Comparison of ENCODE assay signal across 8 cellular contexts in genomic region chr10:110497438-110498086, GRCh38. TPM values are rescaled to one million over a fixed set of nuclear protein-coding genes. Genes with fewer than 3 reads are reported as not detected.
DNase-seq lines count a peak whose midpoint lies in the region; ATAC-seq and TF ChIP-seq lines count a peak whose summit lies in the region.

TSS of gene DUSP5 (plus strand) at chr10:110497907. CDS start at chr10:110498122, 215 bp downstream.

- H3K9me3 ChIP-seq in DND-41 (ENCODE audit: insufficient read depth, low read length, severe bottlenecking) (no peaks in the 10 kb centered on the region), fibroblast of lung (ENCODE audit: control insufficient read depth, insufficient read depth, low read depth, low read length) (no peaks in the 10 kb centered on the region)

- no peaks in the 10 kb centered on the region for H3K27me3 Mint-ChIP-seq in activated T-helper 17 cell treated with anti-CD3 and anti-CD28 coated beads, Interleukin-2, amount 50 U/mL, for 72 hours
- peaks cover 0 to 28% (median 10%) of the 10 kb centered on the region in 5 donors for H3K27me3 Mint-ChIP-seq in naive thymus-derived CD8-positive, alpha-beta T cell
- H3K27me3 Mint-ChIP-seq in stimulated activated naive B cell treated with anti-CD40 and anti-IgM and Interleukin-4, amounts not matched to agents 10 μg/mL and 1 μg/mL and 100 μg/mL, for 72 hours = no peaks in the 10 kb centered on the region

- TF ChIP-seq CTCF in DND-41 (IDR thresholded peaks at IDR 0.05; ENCODE audit: borderline replicate concordance, extremely low read depth, low read length, poor library complexity, severe bottlenecking) (no peak), fibroblast of lung (conservative IDR thresholded peaks at IDR 0.05 in 1 of 2, IDR thresholded peaks at IDR 0.05 in 1 of 2; ENCODE audit: low read depth in 1 of 2, low read length in 2 of 2) (no peak)

- H3K27ac Mint-ChIP-seq in activated T-helper 17 cell treated with anti-CD3 and anti-CD28 coated beads, Interleukin-2, amount 50 U/mL, for 72 hours = peak within 1 kb of the TSS; percentile 96
- H3K27ac Mint-ChIP-seq in naive thymus-derived CD8-positive, alpha-beta T cell = peak within 1 kb of the TSS in 9 of 10 donors; percentile 81 to 95 (median 92)
- peak within 1 kb of the TSS; percentile 91 for H3K27ac Mint-ChIP-seq in stimulated activated naive B cell treated with anti-CD40 and anti-IgM and Interleukin-4, amounts not matched to agents 10 μg/mL and 1 μg/mL and 100 μg/mL, for 72 hours

- no peaks in the 10 kb centered on the region for H3K9me3 Mint-ChIP-seq in activated T-helper 17 cell treated with anti-CD3 and anti-CD28 coated beads, Interleukin-2, amount 50 U/mL, for 72 hours
- no peaks in the 10 kb centered on the region for H3K9me3 Mint-ChIP-seq in naive thymus-derived CD8-positive, alpha-beta T cell
- H3K9me3 Mint-ChIP-seq in stimulated activated naive B cell treated with anti-CD40 and anti-IgM and Interleukin-4, amounts not matched to agents 10 μg/mL and 1 μg/mL and 100 μg/mL, for 72 hours = peaks cover 0 to 2% of the 10 kb centered on the region in 2 donors

- H3K4me3 ChIP-seq in DND-41 (ENCODE audit: low read depth in 1 of 2, low read length in 2 of 2) (peak within 1 kb of the TSS; percentile 70 to 87), fibroblast of lung (replicated peaks in 1 of 4; ENCODE audit: control extremely low read depth in 1 of 4, insufficient read depth in 1 of 4, low read depth in 3 of 4, low read length in 4 of 4) (peak within 1 kb of the TSS; percentile 71 to 96 (median 76))
- H3K4me3 ChIP-seq in Jurkat, Clone E6-1 (ENCODE audit: low read length) = peak within 1 kb of the TSS; percentile 64

- H2AFZ ChIP-seq in DND-41 (ENCODE audit: low read depth, low read length) (peak within 1 kb of the TSS; percentile 82), fibroblast of lung (ENCODE audit: low read length) (no peak within 1 kb of the TSS)

- H3K4me2 ChIP-seq in DND-41 (ENCODE audit: insufficient read depth, low read length) = peak within 1 kb of the TSS; percentile 75
- H3K4me2 ChIP-seq in fibroblast of lung (ENCODE audit: extremely low read depth, insufficient read depth, low read length) = peak within 1 kb of the TSS; percentile 95

- H3K36me3 ChIP-seq in DND-41 (ENCODE audit: insufficient read depth, low read length) (no peaks in the 10 kb centered on the region), fibroblast of lung (ENCODE audit: control insufficient read depth, insufficient read depth, low read length) (no peaks in the 10 kb centered on the region)

- DNase-seq in DND-41 = peak; percentile 93
- DNase-seq in Jurkat, Clone E6-1 (ENCODE audit: low read depth, low spot score) = peak; percentile 88
- DNase-seq in RPMI8226 = peak; percentile 94
- peak; percentile 92 to 95 for DNase-seq in fibroblast of lung (ENCODE audit: low read depth in 2 of 2)
- peak; percentile 90 to 97 (median 94) for DNase-seq in naive thymus-derived CD8-positive, alpha-beta T cell
- DNase-seq in stimulated activated naive B cell treated with anti-CD40 and anti-IgM and Interleukin-4, amounts not matched to agents 10 μg/mL and 1 μg/mL and 100 μg/mL, for 72 hours = peak; percentile 96

- peaks cover 73% of the 10 kb centered on the region for H3K36me3 Mint-ChIP-seq in activated T-helper 17 cell treated with anti-CD3 and anti-CD28 coated beads, Interleukin-2, amount 50 U/mL, for 72 hours (ENCODE audit: low read depth)
- no peaks in the 10 kb centered on the region for H3K36me3 Mint-ChIP-seq in naive thymus-derived CD8-positive, alpha-beta T cell
- H3K36me3 Mint-ChIP-seq in stimulated activated naive B cell treated with anti-CD40 and anti-IgM and Interleukin-4, amounts not matched to agents 10 μg/mL and 1 μg/mL and 100 μg/mL, for 72 hours = peaks cover 26 to 32% of the 10 kb centered on the region in 2 donors

- H3K4me1 ChIP-seq in DND-41 (ENCODE audit: insufficient read depth, low read length) (peaks cover 45% of the 10 kb centered on the region), fibroblast of lung (ENCODE audit: control insufficient read depth, extremely low read depth, insufficient read depth, low read length) (peaks cover 7% of the 10 kb centered on the region)

- H3K4me3 Mint-ChIP-seq in activated T-helper 17 cell treated with anti-CD3 and anti-CD28 coated beads, Interleukin-2, amount 50 U/mL, for 72 hours = peak within 1 kb of the TSS; percentile 97
- H3K4me3 Mint-ChIP-seq in naive thymus-derived CD8-positive, alpha-beta T cell = peak within 1 kb of the TSS; percentile 85 to 96 (median 92)
- H3K4me3 Mint-ChIP-seq in stimulated activated naive B cell treated with anti-CD40 and anti-IgM and Interleukin-4, amounts not matched to agents 10 μg/mL and 1 μg/mL and 100 μg/mL, for 72 hours = peak within 1 kb of the TSS; percentile 92 to 95

- peaks cover 24% of the 10 kb centered on the region for H4K20me1 ChIP-seq in DND-41 (ENCODE audit: insufficient read depth, low read length)
- no peaks in the 10 kb centered on the region for H4K20me1 ChIP-seq in fibroblast of lung (ENCODE audit: control insufficient read depth, extremely low read depth, insufficient read depth, low read length)

- H3K9ac ChIP-seq in DND-41 (ENCODE audit: low read depth, low read length) (peak within 1 kb of the TSS; percentile 86), fibroblast of lung (ENCODE audit: insufficient read depth, low read length) (peak within 1 kb of the TSS; percentile 92)

- H3K27ac ChIP-seq in DND-41 (ENCODE audit: low read length) (peak within 1 kb of the TSS; percentile 73), fibroblast of lung (ENCODE audit: insufficient read depth, low read length) (peak within 1 kb of the TSS; percentile 94)

- H3K79me2 ChIP-seq in DND-41 (ENCODE audit: insufficient read depth, low read length) (peaks cover 6% of the 10 kb centered on the region; the same call in 1 of the 2 replicates), fibroblast of lung (ENCODE audit: control insufficient read depth, insufficient read depth, low read length) (peaks cover 68% of the 10 kb centered on the region)

- peaks cover 39% of the 10 kb centered on the region for H3K4me1 Mint-ChIP-seq in activated T-helper 17 cell treated with anti-CD3 and anti-CD28 coated beads, Interleukin-2, amount 50 U/mL, for 72 hours
- H3K4me1 Mint-ChIP-seq in naive thymus-derived CD8-positive, alpha-beta T cell = peaks cover 17 to 60% (median 45%) of the 10 kb centered on the region in 4 donors
- peaks cover 54 to 82% of the 10 kb centered on the region in 2 donors for H3K4me1 Mint-ChIP-seq in stimulated activated naive B cell treated with anti-CD40 and anti-IgM and Interleukin-4, amounts not matched to agents 10 μg/mL and 1 μg/mL and 100 μg/mL, for 72 hours

- POLR2A ChIA-PET in naive thymus-derived CD8-positive, alpha-beta T cell (lab: Charles Lee) = interaction anchor here (1.0 to 1.6 kb wide), 2 partner anchors 71 to 192 kb away, joined by 4 read pairs; partner anchors contain the start of gene SMC3

- H3K27me3 ChIP-seq in DND-41 (ENCODE audit: insufficient read depth, low read length, poor library complexity) = no peaks in the 10 kb centered on the region
- no peaks in the 10 kb centered on the region for H3K27me3 ChIP-seq in fibroblast of lung (ENCODE audit: control insufficient read depth, insufficient read depth, low read length)

- ATAC-seq in DND-41 (ENCODE audit: insufficient read depth, low read depth) (peak; percentile 83), GM21619 (IDR thresholded peaks at IDR 0.05; ENCODE audit: unreplicated experiment) (peak; percentile 47)
- peak; percentile 68 for ATAC-seq in activated T-helper 17 cell treated with anti-CD3 and anti-CD28 coated beads, Interleukin-2, amount 50 U/mL, for 72 hours (replicated peaks)
- peak; percentile 80 to 88 for ATAC-seq in naive thymus-derived CD8-positive, alpha-beta T cell
- peak; percentile 78 to 86 for ATAC-seq in stimulated activated naive B cell treated with anti-CD40 and anti-IgM and Interleukin-4, amounts not matched to agents 10 μg/mL and 1 μg/mL and 100 μg/mL, for 72 hours (replicated peaks)

RNA-seq across cellular contexts. Expression of gene DUSP5, which starts in this region (rescaled TPM):
- 5.0 TPM for polyA plus RNA-seq in Jurkat, Clone E6-1 (2012; ENCODE audit: insufficient read depth, insufficient read length)
- total RNA-seq in activated T-helper 17 cell treated with anti-CD3 and anti-CD28 coated beads, Interleukin-2, amount 50 U/mL, for 72 hours = 100 to 1,000 TPM in 1 of 2 donors, 10 to 100 TPM in 1; 43.2 to 107 TPM
- 14.9 and 27.6 TPM in 2 replicates for total RNA-seq in fibroblast of lung
- 37.7 and 48.9 TPM in 2 replicates for polyA plus RNA-seq in fibroblast of lung
- polyA plus RNA-seq in fibroblast of lung (2012) = 23.5 and 30.7 TPM in 2 replicates
- polyA minus RNA-seq in fibroblast of lung (ENCODE audit: low replicate concordance) = 65.8 and 147 TPM in 2 replicates
- total RNA-seq in naive thymus-derived CD8-positive, alpha-beta T cell = 1 to 10 TPM; 1.1 to 1.2 TPM
- 1 to 10 TPM in 1 of 3 donors, under 1 TPM in 2; 0.13 to 2.7 (median 0.44) TPM for polyA plus RNA-seq in naive thymus-derived CD8-positive, alpha-beta T cell

Comparison
In these comparisons a context has a peak if more than half of its experiments do, and no peak if none do; other contexts are left out.
1. Peak in every context shown above with its lines: DNase-seq, ATAC-seq, H3K4me3 ChIP-seq and H3K27ac ChIP-seq.
2. RNA of gene DUSP5 (polyA plus RNA-seq): 23.5 to 48.9 TPM in fibroblast of lung; 0.13 to 2.7 TPM in naive thymus-derived CD8-positive, alpha-beta T cell; every median in the first group is over 4 times any median in the second.